ENCODE assay signal across 1 cellular context in the genomic region with DNA sequence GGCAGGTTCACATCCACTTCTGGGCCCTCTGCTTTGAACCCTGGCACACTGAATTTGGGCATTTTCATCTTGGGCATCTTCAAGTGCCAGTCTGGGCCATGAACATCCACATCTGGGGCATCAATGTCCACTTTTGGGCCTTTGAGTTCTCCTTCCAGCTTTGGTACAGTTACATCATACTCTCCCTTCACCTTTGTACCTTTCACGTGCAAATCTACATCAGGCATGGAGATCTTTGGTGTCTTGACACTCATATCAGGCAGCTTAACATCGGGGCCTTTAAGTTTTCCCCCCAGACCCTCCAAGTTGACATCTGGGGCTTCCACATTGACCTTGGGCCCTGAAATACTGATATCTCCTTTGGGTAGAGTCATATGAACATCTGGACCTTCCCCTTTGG.
TF ChIP-seq lines count a peak whose summit lies in the region.

No MANE protein-coding gene starts in this region.

TF ChIP-seq in K562, 482 proteins besides CTCF, POLR2A, EP300 and RAD21:
- TF ChIP-seq PHB2 (IDR thresholded peaks at IDR 0.05; ENCODE audit: low read depth) (no peak), XRCC3 (IDR thresholded peaks at IDR 0.05) (no peak), SNRNP70 (optimal IDR thresholded peaks at IDR 0.05; ENCODE audit: low read depth, low read length) (no peak), GTF2A2 (tag; IDR thresholded peaks at IDR 0.05) (no peak)
TF ChIP-seq in K562: peak in this region for 0.
